ENCODE assay signal across 21 cellular contexts in genomic region chr12:24078318-24078765, GRCh38.
A peak's percentile ranks its signal among the peaks of the same experiment; 100 is the strongest.
DNase-seq lines count a peak whose midpoint lies in the region; FAIRE-seq and TF ChIP-seq lines count a peak whose summit lies in the region.
"Had no signal": no experiment of that assay in that cellular context is flagged by ENCODE, and none has a peak within 500 bp of the region (broad histone marks: within the 10 kb centered on the region; RNA-seq: fewer than 3 reads in every experiment).

No MANE protein-coding gene starts in this region.

- POLR2A ChIA-PET in HEK293 (lab: Yijun Ruan, JAX), result no interaction called here

- H3K23ac ChIP-seq in mesendoderm (ENCODE audit: low read length), result no peak overlapping the region

- H3K79me2 ChIP-seq in mesendoderm (ENCODE audit: control insufficient read depth, insufficient read depth, low read length), result no peaks in the 10 kb centered on the region

- no peak overlapping the region for H2BK15ac ChIP-seq in mesendoderm (replicated peaks; ENCODE audit: low read depth)

- no peaks in the 10 kb centered on the region for H3K9me3 ChIP-seq in HEK293 (ENCODE audit: control insufficient read depth, insufficient read depth, low read depth, low read length)
- H3K9me3 ChIP-seq in effector memory CD4-positive, alpha-beta T cell (ENCODE audit: control insufficient read depth, low read length), result no peaks in the 10 kb centered on the region
- H3K9me3 ChIP-seq: pancreas, SJSA1 had no signal

- no peak overlapping the region for H4K5ac ChIP-seq in mesendoderm (ENCODE audit: low read length)

- H3K18ac ChIP-seq in mesendoderm (ENCODE audit: low read length), result no peak overlapping the region

- peaks cover 22% of the 10 kb centered on the region for H3K4me1 ChIP-seq in HEK293 (ENCODE audit: control insufficient read depth, insufficient read depth, low read length)
- peaks cover 8% of the 10 kb centered on the region for H3K4me1 ChIP-seq in mesendoderm (ENCODE audit: control insufficient read depth, low read depth, low read length)
- no peaks in the 10 kb centered on the region for H3K4me1 ChIP-seq in effector memory CD4-positive, alpha-beta T cell (ENCODE audit: control insufficient read depth, insufficient read depth, low read length, poor library complexity, severe bottlenecking)
- H3K4me1 ChIP-seq: pancreas had no signal

- H2AK5ac ChIP-seq in mesendoderm (ENCODE audit: low read length), result no peak overlapping the region

- WGBS in mesendoderm (ENCODE audit: extremely low coverage, insufficient coverage, low lambda C conversion rate), result no CpG with 5 or more reads among the region's 1 CpG

- H3K56ac ChIP-seq in mesendoderm (ENCODE audit: low read length), result no peak overlapping the region

- H2BK5ac ChIP-seq in mesendoderm (ENCODE audit: low read length), result no peak overlapping the region

- H2BK120ac ChIP-seq in mesendoderm (ENCODE audit: low read depth, low read length), result no peak overlapping the region

- H3K36me3 ChIP-seq in HEK293 (ENCODE audit: control insufficient read depth in 2 of 2, insufficient read depth in 1 of 2, low read length in 2 of 2) (no peaks in the 10 kb centered on the region), bronchial epithelial cell (ENCODE audit: control insufficient read depth, insufficient read depth, low read length) (no peaks in the 10 kb centered on the region), mesendoderm (ENCODE audit: control insufficient read depth, insufficient read depth, low read length) (no peaks in the 10 kb centered on the region)
- no peaks in the 10 kb centered on the region for H3K36me3 ChIP-seq in effector memory CD4-positive, alpha-beta T cell (ENCODE audit: control insufficient read depth, insufficient read depth, low read length)
- H3K36me3 ChIP-seq: pancreas, SJSA1 had no signal

- no peak overlapping the region for H3K4me2 ChIP-seq in mesendoderm (ENCODE audit: low read length)
- H3K4me2 ChIP-seq: PC-9 had no signal

- TF ChIP-seq CTCF in HEK293 (tag by site-specific recombination; IDR thresholded peaks at IDR 0.05) (no peak), bronchial epithelial cell (IDR thresholded peaks at IDR 0.05; ENCODE audit: insufficient read depth, low read length, severe bottlenecking) (no peak)

- DNase-seq in NCI-H526 (lab: John Stamatoyannopoulos, UW) (peak; percentile 83 to 86), bronchial epithelial cell (ENCODE audit: low read depth) (peak; percentile 30), mesendoderm (peak; percentile 96), pons (ENCODE audit: low spot score) (no peak), NCI-H1930 (lab: John Stamatoyannopoulos, UW) (no peak)
- DNase-seq in effector memory CD4-positive, alpha-beta T cell, result no peak
- DNase-seq: activated CD4-positive, alpha-beta T cell treated with anti-CD3 and anti-CD28 coated beads for 1 hour; activated naive CD8-positive, alpha-beta T cell treated with anti-CD3 and anti-CD28 coated beads, Interleukin-2, amount 50 U/mL, for 24 hours; HFFc6; mammary epithelial cell; naive thymus-derived CD4-positive, alpha-beta T cell; NCI-H1417; NCI-H510A; pancreas; PC-9; stimulated activated CD4-positive, alpha-beta T cell treated with anti-CD3 and anti-CD28 coated beads, Interleukin-4, amount 100 ng/mL, for 24 hours; substantia nigra; T1000 had no signal

- H4K8ac ChIP-seq in mesendoderm (ENCODE audit: low read depth, low read length), result no peak overlapping the region

- CTCF ChIA-PET in HEK293 (lab: Yijun Ruan, JAX), result interaction anchor here (1.3 kb wide), 1 partner anchor 66 kb away, joined by 5 read pairs; no protein-coding TSS in a partner anchor

- H3K27me3 ChIP-seq in bronchial epithelial cell (ENCODE audit: control insufficient read depth, insufficient read depth, low read length) (no peaks in the 10 kb centered on the region), mesendoderm (ENCODE audit: insufficient read depth, low read length, poor library complexity) (no peaks in the 10 kb centered on the region)
- H3K27me3 ChIP-seq in effector memory CD4-positive, alpha-beta T cell (replicated peaks; ENCODE audit: control insufficient read depth, insufficient read depth, low read length, poor library complexity, severe bottlenecking), result no peaks in the 10 kb centered on the region
- H3K27me3 ChIP-seq: SJSA1 had no signal

- H3K9ac ChIP-seq in mesendoderm (ENCODE audit: low read length), result no peak overlapping the region

- H3K27ac ChIP-seq in HEK293 (ENCODE audit: extremely low read depth, low read depth, low read length) (peak overlapping the region; percentile 54), mesendoderm (ENCODE audit: low read depth, low read length) (no peak overlapping the region)
- no peak overlapping the region for H3K27ac ChIP-seq in effector memory CD4-positive, alpha-beta T cell (ENCODE audit: insufficient read depth, low read length, poor library complexity, severe bottlenecking)
- H3K27ac ChIP-seq: pancreas, PC-9, SJSA1 had no signal

- no peak for FAIRE-seq in bronchial epithelial cell (lab: Jason Lieb, UNC)
- FAIRE-seq: GM12892 had no signal

- no peaks in the 10 kb centered on the region for H3K79me1 ChIP-seq in mesendoderm (ENCODE audit: low read length)

- H3K4me3 ChIP-seq in HEK293 (ENCODE audit: low read depth, low read length) (no peak overlapping the region), bronchial epithelial cell (ENCODE audit: low read depth, low read length) (no peak overlapping the region), mesendoderm (ENCODE audit: low read length) (no peak overlapping the region)
- H3K4me3 ChIP-seq in effector memory CD4-positive, alpha-beta T cell (ENCODE audit: insufficient read depth, low read depth, low read length, poor library complexity, severe bottlenecking), result no peak overlapping the region
- H3K4me3 ChIP-seq: pancreas, PC-9, SJSA1 had no signal

- no peak overlapping the region for H3K4ac ChIP-seq in mesendoderm (ENCODE audit: low read depth, low read length)

TF ChIP-seq in HEK293, 187 proteins besides CTCF, POLR2A, EP300 and RAD21 (continues in another document):
- TF ChIP-seq ZSCAN16 (tag by site-specific recombination; IDR thresholded peaks at IDR 0.05) (no peak), KLF16 (tag by site-specific recombination; IDR thresholded peaks at IDR 0.05) (0 out of 2 replicates have a peak, but pooled peaks have one; percentile 20), ZNF768 (tag by site-specific recombination; IDR thresholded peaks at IDR 0.05) (no peak), ZNF2 (tag by site-specific recombination; IDR thresholded peaks at IDR 0.05) (0 out of 2 replicates have a peak, but pooled peaks have one; percentile 20), ZNF777 (tag by site-specific recombination; IDR thresholded peaks at IDR 0.05; ENCODE audit: borderline replicate concordance) (no peak), ZFP69B (tag by site-specific recombination; IDR thresholded peaks at IDR 0.05) (no peak), MYNN (tag by site-specific recombination; IDR thresholded peaks at IDR 0.05; ENCODE audit: borderline replicate concordance) (no peak), PRDM4 (tag by site-specific recombination; IDR thresholded peaks at IDR 0.05) (no peak), ZNF335 (tag by site-specific recombination; conservative IDR thresholded peaks at IDR 0.05) (peak; percentile 95), SCRT2 (tag by site-specific recombination; IDR thresholded peaks at IDR 0.05) (peak; percentile 26; the same call in 1 of the 2 replicates), INSM2 (tag by site-specific recombination; IDR thresholded peaks at IDR 0.05) (0 out of 2 replicates have a peak, but pooled peaks have one; percentile 55), PRDM1 (tag by site-specific recombination; IDR thresholded peaks at IDR 0.05) (no peak)

Comparison
In these comparisons a context has a peak if more than half of its experiments do, and no peak if none do; other contexts are left out.
1. DNase-seq: peak in NCI-H526 (2 of 2), bronchial epithelial cell (single experiment) and mesendoderm (single experiment); none in pons (single experiment), effector memory CD4-positive, alpha-beta T cell (0 of 3) and NCI-H1930 (0 of 2).